ENCODE assay signal across 17 cellular contexts in the genomic region with DNA sequence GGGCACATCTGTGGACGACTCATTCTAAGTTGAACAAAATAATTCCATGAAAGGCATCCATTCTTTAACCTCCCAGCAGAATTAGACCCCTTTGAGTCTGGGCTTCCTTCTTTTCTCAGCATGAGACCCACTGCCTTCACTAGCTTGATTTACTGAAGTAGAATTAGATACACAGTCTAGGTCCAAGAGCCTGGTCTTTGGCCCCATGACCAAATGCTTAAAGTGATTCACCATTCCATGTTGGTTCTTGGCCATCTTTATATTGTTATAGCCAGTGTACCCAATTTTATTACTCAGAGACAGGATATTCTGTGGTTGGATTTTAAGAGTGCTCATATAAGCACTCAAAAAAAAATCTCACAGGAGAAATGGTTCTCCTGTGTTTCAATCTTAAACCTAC.
A peak's percentile ranks its signal among the peaks of the same experiment; 100 is the strongest.
DNase-seq lines count a peak whose midpoint lies in the region; ATAC-seq and TF ChIP-seq lines count a peak whose summit lies in the region.
"Had no signal": no experiment of that assay in that cellular context is flagged by ENCODE, and none has a peak within 500 bp of the region (broad histone marks: within the 10 kb centered on the region; RNA-seq: fewer than 3 reads in every experiment).

No MANE protein-coding gene starts in this region.

- intact Hi-C loops in heart right ventricle (cut with DNase I), result no loop called here

- no peak for TF ChIP-seq POLR2A in GM18505 (IDR thresholded peaks at IDR 0.05; ENCODE audit: borderline replicate concordance, extremely low read depth, insufficient read depth, insufficient read length)

- H3K27me3 ChIP-seq in heart right ventricle, result peaks cover 0 to 12% (median 0%) of the 10 kb centered on the region in 7 donors

- no peak overlapping the region for H3K4me3 ChIP-seq in astrocyte of the spinal cord (ENCODE audit: low read depth, low read length)
- H3K4me3 ChIP-seq in heart right ventricle, result no peak overlapping the region
- H3K4me3 ChIP-seq: GM23338, PC-9 had no signal

- 72 to 85% methylated on average over 1 of the region's 1 CpG for WGBS in heart right ventricle, 2 donors

- TF ChIP-seq CTCF in astrocyte of the spinal cord (IDR thresholded peaks at IDR 0.05; ENCODE audit: low read depth, low read length) (no peak), heart right ventricle (IDR thresholded peaks at IDR 0.05) (no peak)

- peaks cover 0 to 20% (median 0%) of the 10 kb centered on the region in 11 donors for H3K9me3 ChIP-seq in heart right ventricle

- no peak overlapping the region for H3K27ac ChIP-seq in heart right ventricle
- H3K27ac ChIP-seq: PC-9 had no signal

- H3K36me3 ChIP-seq in heart right ventricle, result no peaks in the 10 kb centered on the region

- in situ Hi-C loops in astrocyte of the spinal cord (cut with HindIII; ENCODE audit: low sequenced_read_pairs), result no loop called here

- DNase-seq in AG20443 (ENCODE audit: low spot score) (peak; percentile 9), M059J (ENCODE audit: low read depth) (peak; percentile 85), astrocyte of the spinal cord (ENCODE audit: low read depth, low spot score) (peak; percentile 80), kidney tubule cell (ENCODE audit: low spot score) (peak; percentile 11), islet precursor cell (no peak), GDM1 (lab: John Stamatoyannopoulos, UW) (no peak), heart right ventricle (no peak)
- DNase-seq: DMS79 treated with DMSO at 0.1 percent for 48 hours, HCEC 1CT, Karpas-422, NCI-H1105, NCI-H1694, NCI-H510A, NCI-H82, PC-9 had no signal

- ATAC-seq in GM18505 (IDR thresholded peaks at IDR 0.05; ENCODE audit: unreplicated experiment) (no peak), heart right ventricle (no peak)
- ATAC-seq: GM23338 had no signal

- H3K4me1 ChIP-seq in heart right ventricle, result no peaks in the 10 kb centered on the region

Comparison
In these comparisons a context has a peak if more than half of its experiments do, and no peak if none do; other contexts are left out.
1. DNase-seq: peak in AG20443 (single experiment), M059J (single experiment), astrocyte of the spinal cord (single experiment) and kidney tubule cell (single experiment); none in islet precursor cell (single experiment), GDM1 (single experiment) and heart right ventricle (0 of 2).